Comparison of ENCODE assay signal across 9 cellular contexts in genomic region chr4:71026086-71026485, GRCh38. TPM values are rescaled to one million over a fixed set of nuclear protein-coding genes. Genes with fewer than 3 reads are reported as not detected.
DNase-seq lines count a peak whose midpoint lies in the region; TF ChIP-seq lines count a peak whose summit lies in the region.
"Had no signal": no experiment of that assay in that cellular context is flagged by ENCODE, and none has a peak within 500 bp of the region (broad histone marks: within the 10 kb centered on the region; RNA-seq: fewer than 3 reads in every experiment).

No MANE protein-coding gene starts in this region.

- H3K4me3 ChIP-seq in LNCaP clone FGC (ENCODE audit: low read depth, low read length): no peak overlapping the region

- TF ChIP-seq CTCF in LNCaP clone FGC (IDR thresholded peaks at IDR 0.05; ENCODE audit: control insufficient read depth, extremely low read depth, insufficient read depth): no peak

- peak; percentile 50 for DNase-seq in Daoy (ENCODE audit: low read depth)
- peak; percentile 31 for DNase-seq in LNCaP clone FGC (ENCODE audit: low read depth)
- peak; percentile 87 for DNase-seq in dermis blood vessel endothelial cell
- DNase-seq in midbrain (lab: John Stamatoyannopoulos, UW): peak; percentile 18
- no peak for DNase-seq in COR-L47 (lab: John Stamatoyannopoulos, UW)
- no peak for DNase-seq in 8988T
- no peak for DNase-seq in activated CD4-positive, alpha-beta T cell treated with anti-CD3 and anti-CD28 coated beads for 1 hour
- no peak for DNase-seq in AML-193 (lab: John Stamatoyannopoulos, UW)
- DNase-seq: glutamatergic neuron had no signal

RNA-seq across cellular contexts. Expression of gene DCK, which starts 32.6 kb away (rescaled TPM):
- 28.7 and 30.2 TPM in 2 replicates for total RNA-seq in Daoy (2014; rRNA removed; shearing (Covaris generic))
- 27.8 and 29.4 TPM in 2 replicates for total RNA-seq in dermis blood vessel endothelial cell

Comparison
In these comparisons a context has a peak if more than half of its experiments do, and no peak if none do; other contexts are left out.
1. DNase-seq: peak in Daoy (single experiment), LNCaP clone FGC (single experiment), dermis blood vessel endothelial cell (single experiment) and midbrain (single experiment); none in COR-L47 (single experiment), 8988T (single experiment), activated CD4-positive, alpha-beta T cell treated with anti-CD3 and anti-CD28 coated beads for 1 hour (single experiment) and AML-193 (0 of 2).